In genomic region chr11:63938481-63939350, GRCh38 we compare ENCODE assay signal across 8 cellular contexts. TPM values are rescaled to one million over a fixed set of nuclear protein-coding genes. Genes with fewer than 3 reads are reported as not detected.
DNase-seq lines count a peak whose midpoint lies in the region; ATAC-seq and TF ChIP-seq lines count a peak whose summit lies in the region.

Gene NAA40 (plus strand): TSS chr11:63939002. CDS start chr11:63939097, 95 bp downstream.

- H3K27ac Mint-ChIP-seq in Caco-2 (ENCODE audit: unreplicated experiment) = peak within 1 kb of the TSS; percentile 98
- peak within 1 kb of the TSS; percentile 82 to 92 for H3K27ac Mint-ChIP-seq in effector memory CD8-positive, alpha-beta T cell

- no peaks in the 10 kb centered on the region for H3K9me3 Mint-ChIP-seq in Caco-2 (ENCODE audit: unreplicated experiment)
- H3K9me3 Mint-ChIP-seq in effector memory CD8-positive, alpha-beta T cell = no peaks in the 10 kb centered on the region

- CTCF ChIA-PET in Caco-2 (lab: Charles Lee) = interaction anchor here (0.5 to 1.0 kb wide), 11 partner anchors 19 to 561 kb away, joined by 3 to 6 read pairs (median 3); partner anchors contain the start of gene PPP1R14B
- CTCF ChIA-PET in activated CD8-positive, alpha-beta memory T cell treated with anti-CD3 and anti-CD28 coated beads for 36 hours (lab: Charles Lee) = interaction anchor here (1.0 to 4.2 kb wide), 2 partner anchors 101 to 171 kb away, joined by 3 to 17 read pairs; no protein-coding TSS in a partner anchor

- H3K4me1 ChIP-seq in Caco-2 = no peaks in the 10 kb centered on the region

- peak; percentile 84 for ATAC-seq in GM21367 (IDR thresholded peaks at IDR 0.05; ENCODE audit: unreplicated experiment)
- peak; percentile 92 for ATAC-seq in effector memory CD8-positive, alpha-beta T cell (replicated peaks)

- peak; percentile 97 to 98 for DNase-seq in Caco-2
- peak; percentile 98 for DNase-seq in HT1080 (ENCODE audit: low read depth)
- DNase-seq in NOMO-1 (lab: John Stamatoyannopoulos, UW; ENCODE audit: unreplicated experiment in 2 of 2) = peak; percentile 97 to 99
- DNase-seq in effector memory CD8-positive, alpha-beta T cell = peak; percentile 87 to 93 (median 91)
- peak; percentile 96 for DNase-seq in mesenteric fat pad (ENCODE audit: low spot score)
- DNase-seq in stimulated activated CD8-positive, alpha-beta memory T cell treated with anti-CD3 and anti-CD28 coated beads, Interleukin-15, amount 100 ng/mL, for 1 hour (ENCODE audit: low read depth) = peak; percentile 72

- no peaks in the 10 kb centered on the region for H3K9me3 ChIP-seq in Caco-2

- intact Hi-C loops in Caco-2 (cut with micrococcal nuclease; ENCODE audit: unreplicated experiment) = loop anchor here (1.0 to 2.0 kb wide), 2 partner anchors 36 to 100 kb away; partner anchors contain the start of gene COX8A

- no TSS peak for BruUV-seq in Caco-2 (replicated peaks; lab: Mats Ljungman, UMichigan)

- H3K4me1 Mint-ChIP-seq in Caco-2 (ENCODE audit: low read depth, unreplicated experiment) = peaks cover 13% of the 10 kb centered on the region
- H3K4me1 Mint-ChIP-seq in effector memory CD8-positive, alpha-beta T cell (ENCODE audit: low read depth in 2 of 2) = peaks cover 17% of the 10 kb centered on the region in 2 donors

- POLR2A ChIA-PET in Caco-2 (lab: Charles Lee) = interaction anchor here (0.5 to 0.7 kb wide), 10 partner anchors 18 to 1211 kb away, joined by 3 to 5 read pairs (median 4); partner anchors contain the start of genes COX8A, HNRNPUL2 and SLC3A2
- POLR2A ChIA-PET in activated CD8-positive, alpha-beta memory T cell treated with anti-CD3 and anti-CD28 coated beads for 36 hours (lab: Charles Lee) = interaction anchor here (0.6 kb wide), 2 partner anchors 19 to 162 kb away, joined by 3 read pairs; no protein-coding TSS in a partner anchor

- H3K27me3 Mint-ChIP-seq in Caco-2 (ENCODE audit: insufficient read depth, unreplicated experiment) = no peaks in the 10 kb centered on the region
- no peaks in the 10 kb centered on the region for H3K27me3 Mint-ChIP-seq in effector memory CD8-positive, alpha-beta T cell

- no peak for TF ChIP-seq CTCF in Caco-2 (IDR thresholded peaks at IDR 0.05; ENCODE audit: insufficient read depth in 1 of 2, low read depth in 1 of 2, low read length in 1 of 2, severe bottlenecking in 1 of 2, unreplicated experiment in 1 of 2)

- H3K4me3 ChIP-seq in Caco-2 (ENCODE audit: low read depth, low read length) = peak within 1 kb of the TSS; percentile 61

- no peaks in the 10 kb centered on the region for H3K36me3 ChIP-seq in Caco-2 (ENCODE audit: control insufficient read depth, insufficient read depth, low read length)

- H3K36me3 Mint-ChIP-seq in Caco-2 (ENCODE audit: insufficient read depth, unreplicated experiment) = peaks cover 21% of the 10 kb centered on the region
- peaks cover 23% of the 10 kb centered on the region for H3K36me3 Mint-ChIP-seq in effector memory CD8-positive, alpha-beta T cell (ENCODE audit: insufficient read depth)

- no peaks in the 10 kb centered on the region for H3K27me3 ChIP-seq in Caco-2 (replicated peaks; ENCODE audit: control insufficient read depth, insufficient read depth, low read length)

- peak within 1 kb of the TSS; percentile 100 for H3K4me3 Mint-ChIP-seq in Caco-2 (ENCODE audit: unreplicated experiment)
- H3K4me3 Mint-ChIP-seq in effector memory CD8-positive, alpha-beta T cell = peak within 1 kb of the TSS; percentile 85 to 86

RNA-seq across cellular contexts. Expression of gene NAA40, which starts in this region (rescaled TPM):
- total RNA-seq in Caco-2 (2022) (42.7 and 43.7 TPM in 2 replicates), mesenteric fat pad (14.7 TPM)
- 10.6 and 15.9 TPM in 2 replicates for total RNA-seq in HT1080 (2014; rRNA removed; shearing (Covaris generic))
- polyA plus RNA-seq in HT1080 (2015; cell fraction: cytosol; rRNA removed) = 15.7 and 18.5 TPM in 2 replicates
- 64.7 and 76.5 TPM in 2 replicates for polyA plus RNA-seq in HT1080 (2015; cell fraction: nucleus; rRNA removed)
- 10 to 100 TPM; 26.1 to 27.3 TPM for total RNA-seq in activated CD8-positive, alpha-beta memory T cell treated with anti-CD3 and anti-CD28 coated beads for 36 hours

Comparison
In these comparisons a context has a peak if more than half of its experiments do, and no peak if none do; other contexts are left out.
1. Peak in every context shown above with its lines: DNase-seq, ATAC-seq and H3K4me3 ChIP-seq.